Comparison of ENCODE assay signal across 9 cellular contexts in the genomic region with DNA sequence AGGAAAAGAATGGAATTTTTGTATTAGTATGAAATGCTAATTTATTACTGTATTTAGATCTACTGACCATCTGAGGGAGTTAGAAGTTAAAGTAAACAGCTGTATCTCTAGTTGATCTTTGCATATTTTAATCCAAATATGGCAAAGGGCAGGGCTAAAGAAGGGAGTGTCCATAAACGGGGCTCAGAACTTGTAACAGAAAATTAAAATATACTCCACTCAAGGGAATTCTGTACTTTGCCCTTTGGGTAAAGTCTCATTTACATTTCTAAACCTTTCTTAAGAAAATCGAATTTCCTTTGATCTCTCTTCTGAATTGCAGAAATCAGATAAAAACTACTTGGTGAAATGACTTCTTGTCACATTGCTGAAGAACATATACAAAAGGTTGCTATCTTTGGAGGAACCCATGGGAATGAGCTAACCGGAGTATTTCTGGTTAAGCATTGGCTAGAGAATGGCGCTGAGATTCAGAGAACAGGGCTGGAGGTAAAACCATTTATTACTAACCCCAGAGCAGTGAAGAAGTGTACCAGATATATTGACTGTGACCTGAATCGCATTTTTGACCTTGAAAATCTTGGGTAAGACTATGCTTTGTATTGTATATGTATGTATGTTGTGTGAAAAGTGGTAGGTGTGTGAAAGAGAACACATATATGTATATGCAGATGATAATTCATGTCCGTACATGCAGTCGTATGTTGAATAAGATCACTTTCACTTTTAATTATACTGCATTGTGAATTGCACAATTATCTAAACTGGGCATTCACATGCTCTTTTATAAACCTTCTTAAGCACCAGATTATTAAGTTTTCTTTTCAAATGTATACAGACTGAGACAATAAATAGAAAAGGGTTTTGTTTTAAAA. TPM values are rescaled to one million over a fixed set of nuclear protein-coding genes. Genes with fewer than 3 reads are reported as not detected.
DNase-seq lines count a peak whose midpoint lies in the region; ATAC-seq and TF ChIP-seq lines count a peak whose summit lies in the region.
"Had no signal": no experiment of that assay in that cellular context is flagged by ENCODE, and none has a peak within 500 bp of the region (broad histone marks: within the 10 kb centered on the region; RNA-seq: fewer than 3 reads in every experiment).

A gene (plus strand): TSS at position 186 of the 875 bp plus-strand sequence. CDS start 163 bp downstream, at position 349.

- 35 to 41% (median 40%) methylated on average over 7 of the region's 7 CpGs for WGBS in adrenal gland, 4 donors

- H3K4me1 ChIP-seq in adrenal gland (replicated peaks in 1 of 2) (no peaks in the 10 kb centered on the region), skeletal muscle tissue (ENCODE audit: control insufficient read depth in 3 of 3, insufficient read depth in 3 of 3, low read length in 3 of 3) (peaks cover 0 to 3% (median 0%) of the 10 kb centered on the region in 3 donors)

- no peaks in the 10 kb centered on the region for H3K9me3 ChIP-seq in adrenal gland (replicated peaks in 1 of 3)
- H3K9me3 ChIP-seq in skeletal muscle tissue (ENCODE audit: control insufficient read depth in 3 of 3, low read length in 3 of 3), result no peaks in the 10 kb centered on the region

- H3K4me3 ChIP-seq in GM06990 (replicated peaks; ENCODE audit: low read depth, low read length), result peak within 1 kb of the TSS; percentile 56
- H3K4me3 ChIP-seq in adrenal gland, result peak within 1 kb of the TSS in 1 of 4 donors; percentile 59
- peak within 1 kb of the TSS; percentile 64 to 92 (median 68) for H3K4me3 ChIP-seq in skeletal muscle tissue (ENCODE audit: low read length in 3 of 3)
- H3K4me3 ChIP-seq: GM12878 had no signal

- no peak for ATAC-seq in GM18867 (IDR thresholded peaks at IDR 0.05; ENCODE audit: unreplicated experiment)
- ATAC-seq: GM12878 had no signal

- peaks cover 5 to 8% of the 10 kb centered on the region in 2 donors for H3K4me1 Mint-ChIP-seq in immature natural killer cell

- no peaks in the 10 kb centered on the region for H3K36me3 Mint-ChIP-seq in immature natural killer cell

- in situ Hi-C loops in ACHN (cut with HindIII; ENCODE audit: low pct_ligation_motif_present, low pct_unique_long_range_greater_than_20kb, low sequenced_read_pairs), result no loop called here

- peak within 1 kb of the TSS in 1 of 6 donors; percentile 34 for H3K27ac Mint-ChIP-seq in immature natural killer cell

- H3K27me3 Mint-ChIP-seq in immature natural killer cell (ENCODE audit: low read depth in 3 of 3), result peaks cover 1 to 8% (median 3%) of the 10 kb centered on the region in 3 donors

- no peak for TF ChIP-seq POLR2A in adrenal gland (IDR thresholded peaks at IDR 0.05)

- intact Hi-C loops in adrenal gland (cut with DNase I), result no loop called here

- peak within 1 kb of the TSS in 3 of 5 donors; percentile 14 to 63 (median 29) for H3K27ac ChIP-seq in adrenal gland
- peak within 1 kb of the TSS; percentile 69 for H3K27ac ChIP-seq in skeletal muscle tissue (ENCODE audit: low read depth, low read length)

- no peak for TF ChIP-seq CTCF in GM06990 (IDR thresholded peaks at IDR 0.05; ENCODE audit: insufficient read depth, low read length, poor library complexity, severe bottlenecking)
- no peak for TF ChIP-seq CTCF in adrenal gland (IDR thresholded peaks at IDR 0.05)

- H3K27me3 ChIP-seq in GM06990 (replicated peaks; ENCODE audit: control insufficient read depth, insufficient read depth, low read length) (no peaks in the 10 kb centered on the region; the same call in 1 of the 2 replicates), adrenal gland (no peaks in the 10 kb centered on the region), skeletal muscle tissue (ENCODE audit: control insufficient read depth in 3 of 3, insufficient read depth in 3 of 3, low read length in 3 of 3) (no peaks in the 10 kb centered on the region)

- H3K9me3 Mint-ChIP-seq in immature natural killer cell, result no peaks in the 10 kb centered on the region

- H3K36me3 ChIP-seq in GM06990 (ENCODE audit: control insufficient read depth, insufficient read depth, low read length) (no peaks in the 10 kb centered on the region), adrenal gland (replicated peaks in 1 of 2) (no peaks in the 10 kb centered on the region), skeletal muscle tissue (ENCODE audit: control insufficient read depth in 3 of 3, insufficient read depth in 3 of 3, low read length in 3 of 3) (no peaks in the 10 kb centered on the region)

- H3K4me3 Mint-ChIP-seq in immature natural killer cell, result peak within 1 kb of the TSS; percentile 30 to 71 (median 48)

- peak within 1 kb of the TSS; percentile 68 to 89 (median 75) for H3K9ac ChIP-seq in skeletal muscle tissue (ENCODE audit: low read depth in 1 of 3, low read length in 3 of 3)

- DNase-seq in GM06990 (ENCODE audit: extremely low read depth, insufficient read length) (no peak), adrenal gland (no peak), immature natural killer cell (no peak), HPDE6-E6E7 (ENCODE audit: extremely low spot score) (no peak), Kasumi-1 (lab: John Stamatoyannopoulos, UW) (no peak), ACHN (no peak)

RNA-seq across cellular contexts. Expression of the gene that starts here (rescaled TPM):
- 10 to 100 TPM in 1 of 8 donors, 1 to 10 TPM in 7; 2.2 to 10.1 (median 3.2) TPM for total RNA-seq in adrenal gland
- polyA plus RNA-seq in adrenal gland, result 1 to 10 TPM; 2.6 to 5.7 (median 5.5) TPM
- not detected for polyA plus RNA-seq in immature natural killer cell
- total RNA-seq in skeletal muscle tissue, result 1.6 TPM
- total RNA-seq: GM12878 had no signal
